In the genomic region with DNA sequence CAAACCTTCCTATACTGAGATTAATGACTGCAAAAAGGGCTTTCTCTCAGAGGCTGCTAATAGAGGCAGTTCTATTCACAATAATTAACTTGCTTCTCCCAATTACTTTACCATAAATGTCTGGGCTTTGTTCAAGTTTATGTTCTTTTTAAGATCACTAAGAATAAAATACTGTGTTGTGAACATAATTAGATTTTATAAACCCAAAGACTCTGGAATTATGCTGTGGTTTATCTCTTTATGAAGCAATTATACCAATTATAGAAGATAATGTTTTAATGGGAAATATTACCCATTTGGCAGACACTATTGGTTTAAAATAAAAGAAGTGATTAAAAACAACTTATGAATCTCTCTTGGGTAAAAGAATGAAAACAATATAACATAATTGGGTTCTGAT, we compare ENCODE assay signal across 22 cellular contexts. TPM values are rescaled to one million over a fixed set of nuclear protein-coding genes. Genes with fewer than 3 reads are reported as not detected.
"Had no signal": no experiment of that assay in that cellular context is flagged by ENCODE, and none has a peak within 500 bp of the region (broad histone marks: within the 10 kb centered on the region; RNA-seq: fewer than 3 reads in every experiment).

No MANE protein-coding gene starts in this region.

- H3K4me1 ChIP-seq: body of pancreas, foreskin keratinocyte, lower lobe of right lung, right lobe of liver, stomach, suprapubic skin, tibial nerve had no signal

- H3K9me3 ChIP-seq: body of pancreas, lower lobe of right lung, mucosa of descending colon, right lobe of liver, stomach, suprapubic skin, tibial nerve had no signal

- DNase-seq: activated CD4-positive, alpha-beta T cell treated with anti-CD3 and anti-CD28 coated beads for 1 hour; activated CD4-positive, alpha-beta T cell treated with anti-CD3 and anti-CD28 coated beads, Interleukin-2, amount 50 U/mL, for 4 hours; activated naive CD4-positive, alpha-beta T cell treated with anti-CD3 and anti-CD28 coated beads for 36 hours; activated T-cell treated with anti-CD3 and anti-CD28 coated beads, Interleukin-2, amount 50 U/mL, for 48 hours; anterior cingulate cortex; body of pancreas; foreskin keratinocyte; lower lobe of right lung; mesendoderm; mucosa of descending colon; posterior cingulate gyrus; right lobe of liver; stimulated activated CD4-positive, alpha-beta T cell treated with anti-CD3 and anti-CD28 coated beads, Interleukin-1b, Interleukin-23, amount 100 ng/mL, for 48 hours; stomach; T-helper 9 cell had no signal

- H3K27ac ChIP-seq: body of pancreas, foreskin keratinocyte, lower lobe of right lung, right lobe of liver, skin epidermis, stomach, suprapubic skin, tibial nerve had no signal

- H3K27me3 ChIP-seq: body of pancreas, foreskin keratinocyte, right lobe of liver, stomach, suprapubic skin, tibial nerve had no signal

- H3K36me3 ChIP-seq: lower lobe of right lung, right lobe of liver, stomach, suprapubic skin, tibial nerve had no signal

- H3K4me3 ChIP-seq: body of pancreas, lower lobe of right lung, mucosa of descending colon, right lobe of liver, skin epidermis, stomach, suprapubic skin, tibial nerve had no signal

- ATAC-seq: body of pancreas; foreskin keratinocyte; left lobe of liver; lower lobe of right lung; mucosa of descending colon; right lobe of liver; stimulated activated effector memory CD8-positive, alpha-beta T cell treated with anti-CD3 and anti-CD28 coated beads, Interleukin-12 subunit alpha, Interleukin-12 subunit beta, amount 100 ng/mL, for 72 hours had no signal

RNA-seq across cellular contexts. Expression of gene IL12RB2, which starts 43.5 kb away (rescaled TPM):
- total RNA-seq: chondrocyte, glomerular endothelial cell had no signal
